Comparison of ENCODE assay signal across 27 cellular contexts in genomic region chr3:31709005-31709404, GRCh38.
DNase-seq lines count a peak whose midpoint lies in the region; FAIRE-seq and TF ChIP-seq lines count a peak whose summit lies in the region.
"Had no signal": no experiment of that assay in that cellular context is flagged by ENCODE, and none has a peak within 500 bp of the region (broad histone marks: within the 10 kb centered on the region; RNA-seq: fewer than 3 reads in every experiment).

No MANE protein-coding gene starts in this region.

- H4K20me1 ChIP-seq in astrocyte (ENCODE audit: insufficient read depth, low read length), result peaks cover 3% of the 10 kb centered on the region

- H3K9ac ChIP-seq in astrocyte (ENCODE audit: low read length) (no peak overlapping the region), kidney (ENCODE audit: low read length in 2 of 2) (no peak overlapping the region)
- H3K9ac ChIP-seq: GM23248, SK-N-SH had no signal

- no peaks in the 10 kb centered on the region for H3K36me3 ChIP-seq in astrocyte (ENCODE audit: insufficient read depth, low read length)
- H3K36me3 ChIP-seq in small intestine (ENCODE audit: control insufficient read depth in 2 of 2, insufficient read depth in 2 of 2, low read length in 2 of 2), result no peaks in the 10 kb centered on the region
- no peaks in the 10 kb centered on the region for H3K36me3 ChIP-seq in testis (ENCODE audit: low read depth, missing control alignments)
- H3K36me3 ChIP-seq in kidney (ENCODE audit: control insufficient read depth in 1 of 2, insufficient read depth in 2 of 2, low read length in 2 of 2), result peaks cover 0 to 4% of the 10 kb centered on the region in 2 donors
- H3K36me3 ChIP-seq: HAP-1, MG63 had no signal

- H2AFZ ChIP-seq in astrocyte (ENCODE audit: low read depth, low read length), result no peak overlapping the region
- H2AFZ ChIP-seq: GM23248 had no signal

- no peak overlapping the region for H3K4me3 Mint-ChIP-seq in astrocyte (ENCODE audit: unreplicated experiment)
- H3K4me3 Mint-ChIP-seq: CD8-positive, alpha-beta memory T cell had no signal

- H3K4me2 ChIP-seq in astrocyte (ENCODE audit: low read length), result no peak overlapping the region
- H3K4me2 ChIP-seq: SK-N-SH had no signal

- peaks cover 15% of the 10 kb centered on the region for H3K4me1 Mint-ChIP-seq in astrocyte (ENCODE audit: low read depth, unreplicated experiment)
- H3K4me1 Mint-ChIP-seq: CD8-positive, alpha-beta memory T cell had no signal

- H3K27me3 Mint-ChIP-seq in astrocyte (ENCODE audit: low read depth, unreplicated experiment), result no peaks in the 10 kb centered on the region

- no peaks in the 10 kb centered on the region for H3K79me2 ChIP-seq in astrocyte (ENCODE audit: insufficient read depth, low read length)

- 79 to 88% (median 87%) methylated on average over 9 of the region's 9 CpGs for WGBS in small intestine, 3 donors
- 75 to 81% methylated on average over 4 to 9 of the region's 9 CpGs for WGBS in testis, 2 donors

- H3K27ac Mint-ChIP-seq in astrocyte (ENCODE audit: unreplicated experiment), result no peak overlapping the region
- H3K27ac Mint-ChIP-seq: CD8-positive, alpha-beta memory T cell had no signal

- H3K4me3 ChIP-seq in astrocyte (ENCODE audit: insufficient read depth, low read depth, low read length), result no peak overlapping the region
- H3K4me3 ChIP-seq in small intestine (ENCODE audit: low read depth in 1 of 2, low read length in 2 of 2), result no peak overlapping the region
- H3K4me3 ChIP-seq in testis, result no peak overlapping the region
- H3K4me3 ChIP-seq in kidney (ENCODE audit: low read length in 2 of 2), result no peak overlapping the region
- H3K4me3 ChIP-seq: GM23248, HAP-1, MG63 had no signal

- FAIRE-seq in astrocyte (lab: Jason Lieb, UNC), result no peak
- FAIRE-seq in small intestine (lab: Jason Lieb, UNC), result no peak
- no peak for FAIRE-seq in kidney (lab: Jason Lieb, UNC)
- FAIRE-seq: G401.6, GM12892, HTR-8/SVneo had no signal

- no peaks in the 10 kb centered on the region for H3K4me1 ChIP-seq in astrocyte (ENCODE audit: insufficient read depth, low read length)
- peaks cover 0 to 9% of the 10 kb centered on the region in 2 donors for H3K4me1 ChIP-seq in small intestine (ENCODE audit: control insufficient read depth in 2 of 2, insufficient read depth in 1 of 2, low read depth in 1 of 2, low read length in 1 of 2)
- peaks cover 13% of the 10 kb centered on the region for H3K4me1 ChIP-seq in testis
- H3K4me1 ChIP-seq in kidney (ENCODE audit: control insufficient read depth in 1 of 2, insufficient read depth in 1 of 2, low read depth in 1 of 2, low read length in 2 of 2), result no peaks in the 10 kb centered on the region
- H3K4me1 ChIP-seq: HAP-1 had no signal

- no peaks in the 10 kb centered on the region for H3K27me3 ChIP-seq in astrocyte (ENCODE audit: insufficient read depth, low read length)
- no peaks in the 10 kb centered on the region for H3K27me3 ChIP-seq in small intestine (ENCODE audit: control insufficient read depth in 2 of 2, insufficient read depth in 2 of 2, low read length in 2 of 2)
- no peaks in the 10 kb centered on the region for H3K27me3 ChIP-seq in testis
- H3K27me3 ChIP-seq: MG63 had no signal

- peaks cover 19% of the 10 kb centered on the region for H3K9me3 Mint-ChIP-seq in astrocyte (ENCODE audit: unreplicated experiment)
- H3K9me3 Mint-ChIP-seq: CD8-positive, alpha-beta memory T cell had no signal

- no peak for TF ChIP-seq CTCF in astrocyte (IDR thresholded peaks at IDR 0.05; ENCODE audit: insufficient read depth, low read depth, low read length)
- no peak for TF ChIP-seq CTCF in testis (IDR thresholded peaks at IDR 0.05)
- TF ChIP-seq CTCF in kidney (IDR thresholded peaks at IDR 0.05; ENCODE audit: borderline replicate concordance, extremely low read depth, insufficient read depth), result no peak

- TF ChIP-seq POLR2A in testis (IDR thresholded peaks at IDR 0.05), result no peak

- H3K36me3 Mint-ChIP-seq in astrocyte (ENCODE audit: low read depth, unreplicated experiment), result peaks cover 22% of the 10 kb centered on the region
- H3K36me3 Mint-ChIP-seq: CD8-positive, alpha-beta memory T cell had no signal

- DNase-seq in NCI-H2171 treated with DMSO at 0.1 percent for 48 hours (lab: John Stamatoyannopoulos, UW), result peak; percentile 10
- DNase-seq in NCI-H2171 (lab: John Stamatoyannopoulos, UW), result no peak
- DNase-seq in astrocyte (ENCODE audit: low read depth), result peak; percentile 12
- peak; percentile 26 for DNase-seq in myocyte (ENCODE audit: low read depth)
- DNase-seq in small intestine, result no peak
- DNase-seq in testis, result no peak
- DNase-seq in kidney, result no peak
- no peak for DNase-seq in RPMI8226
- DNase-seq: ACHN; Calu3; CD8-positive, alpha-beta memory T cell; GM23248; MG63; NCI-H1417 treated with DMSO at 0.1 percent for 48 hours; NCI-H187; NCI-H345; NCI-H524; NCI-H774; NK-92 treated with Interleukin-12 subunit alpha and Interleukin-12 subunit beta, amount 100 ng/mL, for 24 hours; SIG-M5; SK-N-SH had no signal

- no peaks in the 10 kb centered on the region for H3K9me3 ChIP-seq in astrocyte (ENCODE audit: insufficient read depth, low read depth, low read length)
- H3K9me3 ChIP-seq in small intestine (ENCODE audit: control insufficient read depth, low read depth), result no peaks in the 10 kb centered on the region
- H3K9me3 ChIP-seq in testis, result no peaks in the 10 kb centered on the region
- peaks cover 0 to 4% of the 10 kb centered on the region in 2 donors for H3K9me3 ChIP-seq in kidney (ENCODE audit: control insufficient read depth in 1 of 2, low read length in 2 of 2)
- H3K9me3 ChIP-seq: HAP-1, MG63, SK-N-SH had no signal

- no peak overlapping the region for H3K27ac ChIP-seq in astrocyte (ENCODE audit: low read depth, low read length)
- no peak overlapping the region for H3K27ac ChIP-seq in small intestine (ENCODE audit: low read depth in 1 of 2, low read length in 1 of 2)
- no peak overlapping the region for H3K27ac ChIP-seq in testis
- no peak overlapping the region for H3K27ac ChIP-seq in kidney (ENCODE audit: low read depth in 2 of 2, low read length in 2 of 2)
- H3K27ac ChIP-seq: 22Rv1, C4-2B, GM23248 had no signal

- intact Hi-C loops in testis (cut with DNase I; ENCODE audit: low total_unique reads), result no loop called here
- intact Hi-C loops in kidney (cut with DNase I), result no loop called here

Comparison
In these comparisons a context has a peak if more than half of its experiments do, and no peak if none do; other contexts are left out.
1. DNase-seq: peak in NCI-H2171 treated with DMSO at 0.1 percent for 48 hours (single experiment), astrocyte (single experiment) and myocyte (single experiment); none in NCI-H2171 (single experiment), small intestine (single experiment), testis (single experiment), kidney (single experiment) and RPMI8226 (single experiment).